In genomic region chr9:127154003-127154389, GRCh38 we compare ENCODE assay signal across 12 cellular contexts. TPM values are rescaled to one million over a fixed set of nuclear protein-coding genes. Genes with fewer than 3 reads are reported as not detected.
DNase-seq lines count a peak whose midpoint lies in the region; ATAC-seq, FAIRE-seq and TF ChIP-seq lines count a peak whose summit lies in the region.
"Had no signal": no experiment of that assay in that cellular context is flagged by ENCODE, and none has a peak within 500 bp of the region (broad histone marks: within the 10 kb centered on the region; RNA-seq: fewer than 3 reads in every experiment).

No MANE protein-coding gene starts in this region.

- 96% methylated on average over 4 of the region's 5 CpGs for WGBS in mammary epithelial cell (ENCODE audit: low coverage, missing lambda C conversion rate)

- H4K20me1 ChIP-seq in mammary epithelial cell (ENCODE audit: insufficient read depth, low read length) = no peaks in the 10 kb centered on the region

- no peaks in the 10 kb centered on the region for H3K27me3 ChIP-seq in breast epithelium
- H3K27me3 ChIP-seq in mammary epithelial cell (ENCODE audit: insufficient read depth, low read length) = peaks cover 7% of the 10 kb centered on the region
- H3K27me3 ChIP-seq in CD8-positive, alpha-beta memory T cell (ENCODE audit: insufficient read depth, low read length, poor library complexity, severe bottlenecking) = no peaks in the 10 kb centered on the region

- peak overlapping the region in 1 of 3 donors; percentile 33 for H3K4me3 ChIP-seq in breast epithelium
- H3K4me3 ChIP-seq in mammary epithelial cell (replicated peaks in 1 of 3; ENCODE audit: insufficient read depth in 1 of 3, low read depth in 2 of 3, low read length in 3 of 3) = no peak overlapping the region
- H3K4me3 ChIP-seq in CD8-positive, alpha-beta memory T cell (ENCODE audit: low read length) = no peak overlapping the region

- dilution Hi-C loops in mammary epithelial cell (cut with HindIII; ENCODE audit: low sequenced_read_pairs) = no loop called here

- no peak for TF ChIP-seq CTCF in breast epithelium (IDR thresholded peaks at IDR 0.05)
- TF ChIP-seq CTCF in mammary epithelial cell (conservative IDR thresholded peaks at IDR 0.05 in 1 of 2, IDR thresholded peaks at IDR 0.05 in 1 of 2; ENCODE audit: extremely low read depth in 1 of 2, insufficient read depth in 1 of 2, low read depth in 1 of 2, low read length in 2 of 2) = no peak
- TF ChIP-seq CTCF in osteocyte (IDR thresholded peaks at IDR 0.05) = no peak

- H3K27ac Mint-ChIP-seq in dendritic cell treated with granulocyte-macrophage colony-stimulating factor and Interleukin-4, amounts not matched to agents 40 ng/mL and 50 ng/mL, for 4 days = peak overlapping the region; percentile 79
- H3K27ac Mint-ChIP-seq in osteocyte (ENCODE audit: unreplicated experiment) = no peak overlapping the region
- H3K27ac Mint-ChIP-seq in CD8-positive, alpha-beta memory T cell = no peak overlapping the region
- H3K27ac Mint-ChIP-seq: T-cell had no signal

- in situ Hi-C loops in mammary epithelial cell (cut with MboI; ENCODE audit: low sequenced_read_pairs in 2 of 2) = no loop called here

- H3K4me1 ChIP-seq in breast epithelium (no peaks in the 10 kb centered on the region), mammary epithelial cell (ENCODE audit: insufficient read depth, low read length) (peaks cover 2% of the 10 kb centered on the region)
- H3K4me1 ChIP-seq in CD8-positive, alpha-beta memory T cell (ENCODE audit: insufficient read depth, low read length) = no peaks in the 10 kb centered on the region

- H3K36me3 ChIP-seq in breast epithelium = no peaks in the 10 kb centered on the region
- H3K36me3 ChIP-seq in mammary epithelial cell (ENCODE audit: insufficient read depth, low read length) = no peaks in the 10 kb centered on the region
- no peaks in the 10 kb centered on the region for H3K36me3 ChIP-seq in CD8-positive, alpha-beta memory T cell (ENCODE audit: insufficient read depth, low read length)

- no peak overlapping the region for H3K4me2 ChIP-seq in mammary epithelial cell (ENCODE audit: insufficient read depth, low read depth, low read length)

- H3K9ac ChIP-seq in mammary epithelial cell (ENCODE audit: insufficient read depth, low read length) = no peak overlapping the region

- H3K4me3 Mint-ChIP-seq in dendritic cell treated with granulocyte-macrophage colony-stimulating factor and Interleukin-4, amounts not matched to agents 40 ng/mL and 50 ng/mL, for 4 days = no peak overlapping the region
- H3K4me3 Mint-ChIP-seq in osteocyte (ENCODE audit: unreplicated experiment) = no peak overlapping the region
- peak overlapping the region in 1 of 7 donors; percentile 14 for H3K4me3 Mint-ChIP-seq in CD8-positive, alpha-beta memory T cell

- H2AFZ ChIP-seq in mammary epithelial cell (ENCODE audit: low read depth, low read length) = no peak overlapping the region

- H3K79me2 ChIP-seq in mammary epithelial cell (ENCODE audit: insufficient read depth, low read length) = no peaks in the 10 kb centered on the region

- no TSS peak for BruUV-seq in mammary epithelial cell (replicated peaks; lab: Mats Ljungman, UMichigan)

- CTCF ChIA-PET in mammary epithelial cell (lab: Charles Lee; ENCODE audit: low non-redundant PET) = no interaction called here
- CTCF ChIA-PET in CD8-positive, alpha-beta memory T cell (lab: Charles Lee) = interaction anchor here (1.1 kb wide), 1 partner anchor 9 kb away, joined by 3 read pairs; no protein-coding TSS in a partner anchor

- DNase-seq in breast epithelium (ENCODE audit: low spot score in 2 of 2) (peak in 1 of 2 donors; percentile 10), mammary epithelial cell (no peak), osteocyte (ENCODE audit: extremely low spot score, unreplicated experiment) (peak; percentile 66), GM19239 (ENCODE audit: insufficient read length, low spot score) (no peak), NAMALWA (ENCODE audit: low spot score) (no peak)
- no peak for DNase-seq in CD8-positive, alpha-beta memory T cell
- DNase-seq: NK-92 treated with Interleukin-12 subunit alpha and Interleukin-12 subunit beta, amount 100 ng/mL, for 24 hours; T-cell had no signal

- no peak for TF ChIP-seq POLR2A in breast epithelium (IDR thresholded peaks at IDR 0.05)

- peaks cover 24% of the 10 kb centered on the region for H3K27me3 Mint-ChIP-seq in dendritic cell treated with granulocyte-macrophage colony-stimulating factor and Interleukin-4, amounts not matched to agents 40 ng/mL and 50 ng/mL, for 4 days
- H3K27me3 Mint-ChIP-seq in osteocyte (ENCODE audit: unreplicated experiment) = peaks cover 3% of the 10 kb centered on the region
- H3K27me3 Mint-ChIP-seq in CD8-positive, alpha-beta memory T cell = peaks cover 3 to 5% of the 10 kb centered on the region in 2 donors
- H3K27me3 Mint-ChIP-seq: T-cell had no signal

- peak overlapping the region; percentile 43 to 65 for H3K27ac ChIP-seq in breast epithelium
- H3K27ac ChIP-seq in mammary epithelial cell (ENCODE audit: insufficient read depth, low read depth, low read length) = no peak overlapping the region
- H3K27ac ChIP-seq in CD8-positive, alpha-beta memory T cell (ENCODE audit: low read depth, low read length) = no peak overlapping the region

- intact Hi-C loops in breast epithelium (cut with DNase I; ENCODE audit: low total_unique reads) = no loop called here
- intact Hi-C loops in mammary epithelial cell (cut with micrococcal nuclease) = no loop called here
- intact Hi-C loops in dendritic cell treated with granulocyte-macrophage colony-stimulating factor and Interleukin-4, amounts not matched to agents 40 ng/mL and 50 ng/mL, for 4 days (cut with micrococcal nuclease) = no loop called here

- no peak for FAIRE-seq in GM19239 (lab: Jason Lieb, UNC)
- FAIRE-seq: bronchial epithelial cell, H54 had no signal

- peaks cover 25% of the 10 kb centered on the region for H3K4me1 Mint-ChIP-seq in dendritic cell treated with granulocyte-macrophage colony-stimulating factor and Interleukin-4, amounts not matched to agents 40 ng/mL and 50 ng/mL, for 4 days (ENCODE audit: low read depth)
- H3K4me1 Mint-ChIP-seq in osteocyte (ENCODE audit: unreplicated experiment) = peaks cover 19% of the 10 kb centered on the region
- H3K4me1 Mint-ChIP-seq in CD8-positive, alpha-beta memory T cell = peaks cover 5 to 16% (median 10%) of the 10 kb centered on the region in 3 donors

- H3K36me3 Mint-ChIP-seq in dendritic cell treated with granulocyte-macrophage colony-stimulating factor and Interleukin-4, amounts not matched to agents 40 ng/mL and 50 ng/mL, for 4 days (ENCODE audit: low read depth) = no peaks in the 10 kb centered on the region
- no peaks in the 10 kb centered on the region for H3K36me3 Mint-ChIP-seq in osteocyte (ENCODE audit: unreplicated experiment)
- H3K36me3 Mint-ChIP-seq in CD8-positive, alpha-beta memory T cell = no peaks in the 10 kb centered on the region
- H3K36me3 Mint-ChIP-seq: T-cell had no signal

- no peak for ATAC-seq in HG03135 (IDR thresholded peaks at IDR 0.05; ENCODE audit: unreplicated experiment)
- ATAC-seq: T-cell had no signal

- POLR2A ChIA-PET in CD8-positive, alpha-beta memory T cell (lab: Charles Lee) = no interaction called here

- H3K9me3 ChIP-seq in breast epithelium (no peaks in the 10 kb centered on the region), mammary epithelial cell (replicated peaks; ENCODE audit: insufficient read depth, low read length) (no peaks in the 10 kb centered on the region)
- no peaks in the 10 kb centered on the region for H3K9me3 ChIP-seq in CD8-positive, alpha-beta memory T cell (ENCODE audit: low read length)

- no peaks in the 10 kb centered on the region for H3K9me3 Mint-ChIP-seq in dendritic cell treated with granulocyte-macrophage colony-stimulating factor and Interleukin-4, amounts not matched to agents 40 ng/mL and 50 ng/mL, for 4 days
- no peaks in the 10 kb centered on the region for H3K9me3 Mint-ChIP-seq in osteocyte (ENCODE audit: unreplicated experiment)
- no peaks in the 10 kb centered on the region for H3K9me3 Mint-ChIP-seq in CD8-positive, alpha-beta memory T cell
- H3K9me3 Mint-ChIP-seq: T-cell had no signal

RNA-seq across cellular contexts. Expression of gene ANGPTL2, which starts 31.6 kb away (rescaled TPM):
- total RNA-seq in breast epithelium (10 to 100 TPM; 30.9 to 61.8 (median 51.8) TPM), mammary epithelial cell (1 to 10 TPM in 1 of 2 donors, not detected in 1; 1.5 TPM), osteocyte (34.8 and 40.0 TPM in 2 replicates)
- polyA plus RNA-seq in mammary epithelial cell = not detected
- polyA minus RNA-seq in mammary epithelial cell = not detected
- not detected for total RNA-seq in CD8-positive, alpha-beta memory T cell
- polyA plus RNA-seq in CD8-positive, alpha-beta memory T cell = not detected

Comparison
In these comparisons a context has a peak if more than half of its experiments do, and no peak if none do; other contexts are left out.
1. H3K27ac ChIP-seq: peak in breast epithelium (2 of 2); none in mammary epithelial cell (single experiment) and CD8-positive, alpha-beta memory T cell (single experiment).
2. RNA of gene ANGPTL2, which starts 31.6 kb away (total RNA-seq): 30.9 to 61.8 TPM in breast epithelium and 34.8 to 40.0 TPM in osteocyte; 1.5 TPM in mammary epithelial cell and not detected in CD8-positive, alpha-beta memory T cell; every median in the first group is over 10 times any median in the second.